In the genomic region with DNA sequence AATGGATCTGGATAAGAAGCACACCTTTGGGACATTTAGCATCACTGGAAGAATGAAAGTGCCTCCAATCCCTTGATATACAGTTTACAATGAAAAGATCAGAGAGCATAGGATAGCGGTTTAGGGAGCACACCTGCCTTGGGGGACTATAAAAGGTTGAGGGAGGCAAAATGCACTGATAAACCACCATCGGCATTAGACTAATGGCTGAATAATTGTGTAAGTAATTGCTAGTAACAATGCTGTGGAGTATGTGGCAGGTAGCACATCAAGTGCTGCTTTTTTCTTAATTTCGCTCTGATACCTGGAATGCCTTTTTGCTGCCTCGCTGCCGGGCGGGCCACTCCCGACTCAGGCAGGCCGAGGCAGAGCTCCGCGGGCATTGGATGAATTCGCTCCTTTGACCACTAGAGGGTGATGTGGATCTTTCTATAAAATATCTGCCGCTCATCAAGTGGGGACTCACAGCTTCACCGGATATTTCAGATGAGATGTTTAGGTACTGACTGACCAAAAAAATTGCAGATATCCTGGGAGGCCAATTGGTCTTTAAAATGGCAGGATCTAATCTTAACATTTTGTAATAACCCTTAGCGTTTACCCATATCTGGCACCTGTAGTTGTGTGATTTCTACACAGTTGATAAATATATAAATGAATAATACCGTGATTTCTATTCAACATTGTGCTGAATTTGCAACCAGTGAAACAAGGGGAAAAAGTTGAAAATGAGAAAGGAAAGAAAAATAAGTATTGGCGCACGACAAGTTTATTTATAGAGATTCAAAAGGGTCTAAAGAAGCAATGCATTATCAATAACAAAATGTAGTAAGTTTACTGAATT, we compare ENCODE assay signal across 7 cellular contexts.
A peak's percentile ranks its signal among the peaks of the same experiment; 100 is the strongest.
DNase-seq lines count a peak whose midpoint lies in the region; ATAC-seq and TF ChIP-seq lines count a peak whose summit lies in the region.

No MANE protein-coding gene starts in this region.

- H3K4me3 ChIP-seq in H7 (ENCODE audit: insufficient read depth, low read depth, low read length) (no peak overlapping the region), SK-N-MC (no peak overlapping the region)

- no peaks in the 10 kb centered on the region for H3K36me3 ChIP-seq in H7 (replicated peaks; ENCODE audit: control insufficient read depth, insufficient read depth, low read length)
- H3K36me3 ChIP-seq in SK-N-MC (ENCODE audit: insufficient read depth, low read length), result no peaks in the 10 kb centered on the region

- DNase-seq in H7 (peak; percentile 82), SK-N-MC (ENCODE audit: low read depth, low spot score) (peak; percentile 12), Right ventricle myocardium superior (peak; percentile 55), pulmonary artery endothelial cell (ENCODE audit: low read depth, low spot score) (peak; percentile 5)
- DNase-seq in activated naive CD4-positive, alpha-beta T cell treated with anti-CD3 and anti-CD28 coated beads, Interleukin-2, amount 50 U/mL, for 16 hours, result peak; percentile 50

- no peaks in the 10 kb centered on the region for H3K27me3 ChIP-seq in H7 (ENCODE audit: control insufficient read depth, insufficient read depth, low read length)

- no peaks in the 10 kb centered on the region for H3K9me3 ChIP-seq in SK-N-MC (ENCODE audit: low read depth, low read length)

- TF ChIP-seq CTCF in GM12872 (IDR thresholded peaks at IDR 0.05; ENCODE audit: insufficient read depth, low read depth, low read length) (peak; percentile 74), LNCAP (IDR thresholded peaks at IDR 0.05) (peak; percentile 83)

- no peak overlapping the region for H3K9ac ChIP-seq in SK-N-MC (ENCODE audit: insufficient read length)

- peak; percentile 72 for ATAC-seq in Right ventricle myocardium superior (ENCODE audit: poor library complexity)

- H3K27ac ChIP-seq in SK-N-MC, result no peak overlapping the region

- intact Hi-C loops in Right ventricle myocardium superior (cut with DNase I), result loop anchor here (5.0 kb wide), 1 partner anchor 155 kb away; no protein-coding TSS in a partner anchor

Comparison
In these comparisons a context has a peak if more than half of its experiments do, and no peak if none do; other contexts are left out.
1. DNase-seq: peak in every context shown above with its lines; median percentile 82 in H7; 55 in Right ventricle myocardium superior; 50 in activated naive CD4-positive, alpha-beta T cell treated with anti-CD3 and anti-CD28 coated beads, Interleukin-2, amount 50 U/mL, for 16 hours; 12 in SK-N-MC; 5 in pulmonary artery endothelial cell.